Comparison of ENCODE assay signal across 9 cellular contexts in genomic region chr7:128406147-128406985, GRCh38. TPM values are rescaled to one million over a fixed set of nuclear protein-coding genes. Genes with fewer than 3 reads are reported as not detected.
A peak's percentile ranks its signal among the peaks of the same experiment; 100 is the strongest.
DNase-seq lines count a peak whose midpoint lies in the region; ATAC-seq and TF ChIP-seq lines count a peak whose summit lies in the region.
"Had no signal": no experiment of that assay in that cellular context is flagged by ENCODE, and none has a peak within 500 bp of the region (broad histone marks: within the 10 kb centered on the region; RNA-seq: fewer than 3 reads in every experiment).

No MANE protein-coding gene starts in this region.

- TF ChIP-seq CTCF in AG09309 (IDR thresholded peaks at IDR 0.05; ENCODE audit: control insufficient read depth, insufficient read depth, low read depth, low read length, missing control alignments) = no peak
- no peak for TF ChIP-seq CTCF in brain (conservative IDR thresholded peaks at IDR 0.05)

- no peak for ATAC-seq in naive B cell (ENCODE audit: low read depth in 2 of 2)
- ATAC-seq in GM19452 (IDR thresholded peaks at IDR 0.05; ENCODE audit: unreplicated experiment) = no peak
- no peak for ATAC-seq in HG03432 (IDR thresholded peaks at IDR 0.05; ENCODE audit: unreplicated experiment)
- ATAC-seq: esophagus mucosa had no signal

- peaks cover 13% of the 10 kb centered on the region for H3K27me3 Mint-ChIP-seq in brain
- no peaks in the 10 kb centered on the region for H3K27me3 Mint-ChIP-seq in naive B cell

- H3K27ac Mint-ChIP-seq in brain (peak overlapping the region; percentile 10 to 89 (median 78)), naive B cell (peak overlapping the region in 4 of 6 donors; percentile 39 to 82 (median 59))

- H3K9me3 Mint-ChIP-seq in brain (no peaks in the 10 kb centered on the region), naive B cell (no peaks in the 10 kb centered on the region)

- H3K4me3 Mint-ChIP-seq in brain (peak overlapping the region; percentile 68 to 90 (median 82)), naive B cell (peak overlapping the region; percentile 77 to 93 (median 88))

- H3K4me1 Mint-ChIP-seq in brain (peaks cover 61% of the 10 kb centered on the region), naive B cell (peaks cover 38 to 48% (median 48%) of the 10 kb centered on the region in 3 donors)

- DNase-seq in AG09309 (ENCODE audit: low read depth) (no peak), HT-29 (ENCODE audit: low spot score) (peak; percentile 54), naive B cell (no peak), HK-2 (ENCODE audit: unreplicated experiment) (no peak)
- no peak for DNase-seq in activated effector memory CD4-positive, alpha-beta T cell treated with Interleukin-2 at 50 U/mL for 16 hours

- peak overlapping the region; percentile 16 for H3K4me3 ChIP-seq in AG09309 (ENCODE audit: control insufficient read depth, low read depth, low read length)

- H3K36me3 Mint-ChIP-seq in brain (peaks cover 4% of the 10 kb centered on the region), naive B cell (no peaks in the 10 kb centered on the region)

RNA-seq across cellular contexts. Expression of gene IMPDH1, which starts 3.4 kb away (rescaled TPM):
- 188 and 199 TPM in 2 replicates for total RNA-seq in HT-29 (2014; rRNA removed; shearing (Covaris generic))
- polyA plus RNA-seq in brain (ENCODE audit: insufficient read depth, low read depth, low replicate concordance) (25.1 TPM), naive B cell (ENCODE audit: low read depth in 6 of 6) (10 to 100 TPM; 24.6 to 39.6 (median 26.8) TPM)

RNA-seq across cellular contexts. Expression of gene PRRT4, which starts 44.9 kb away (rescaled TPM):
- 0.16 TPM in 1 of 2 replicates, not detected in the other for total RNA-seq in HT-29 (2014; rRNA removed; shearing (Covaris generic))
- polyA plus RNA-seq in brain (ENCODE audit: insufficient read depth, low read depth, low replicate concordance) = 0.49 TPM
- not detected for polyA plus RNA-seq in naive B cell (ENCODE audit: low read depth in 6 of 6)

RNA-seq across cellular contexts. Expression of gene HILPDA, which starts 49.3 kb away (rescaled TPM):
- 23.5 and 27.8 TPM in 2 replicates for total RNA-seq in HT-29 (2014; rRNA removed; shearing (Covaris generic))
- 24.3 TPM for polyA plus RNA-seq in brain (ENCODE audit: insufficient read depth, low read depth, low replicate concordance)
- 10 to 100 TPM; 11.2 to 20.3 (median 13.1) TPM for polyA plus RNA-seq in naive B cell (ENCODE audit: low read depth in 6 of 6)
